ENCODE assay signal across 23 cellular contexts in the genomic region with DNA sequence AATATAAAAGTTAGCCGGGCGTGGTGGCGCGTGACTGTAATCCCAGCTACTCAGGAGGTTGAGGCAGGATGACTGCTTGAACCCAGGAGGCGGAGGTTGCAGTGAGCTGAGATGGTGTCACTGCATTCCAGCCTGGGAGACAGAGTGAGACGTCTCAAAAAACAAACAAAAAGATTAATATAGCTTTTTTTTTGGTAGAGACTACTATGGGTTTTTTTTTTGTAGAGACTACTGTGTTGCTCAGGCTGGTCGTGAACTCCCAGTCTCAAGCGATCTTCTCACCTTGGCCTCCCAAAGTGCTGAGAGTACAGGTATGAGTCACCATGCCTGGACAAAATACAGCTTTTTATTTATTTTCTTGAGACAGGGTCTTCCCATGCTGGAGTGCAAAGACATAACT. TPM values are rescaled to one million over a fixed set of nuclear protein-coding genes. Genes with fewer than 3 reads are reported as not detected.
DNase-seq lines count a peak whose midpoint lies in the region; ATAC-seq and TF ChIP-seq lines count a peak whose summit lies in the region.
"Had no signal": no experiment of that assay in that cellular context is flagged by ENCODE, and none has a peak within 500 bp of the region (broad histone marks: within the 10 kb centered on the region; RNA-seq: fewer than 3 reads in every experiment).

No MANE protein-coding gene starts in this region.

- no peak overlapping the region for H3K18ac ChIP-seq in mesenchymal stem cell (ENCODE audit: low read depth in 1 of 2, low read length in 2 of 2)

- 95% methylated on average over 6 of the region's 8 CpGs for WGBS in mesenchymal stem cell

- H3K4me2 ChIP-seq in mesenchymal stem cell (ENCODE audit: low read length, poor library complexity, severe bottlenecking) = no peak overlapping the region

- no peak overlapping the region for H3K4me3 ChIP-seq in GM06990 (replicated peaks; ENCODE audit: low read depth, low read length)
- no peak overlapping the region for H3K4me3 ChIP-seq in SJSA1
- H3K4me3 ChIP-seq in mesenchymal stem cell (ENCODE audit: insufficient read depth in 1 of 2, low read depth in 1 of 2, low read length in 2 of 2) = no peak overlapping the region
- H3K4me3 ChIP-seq: HAP-1, lower lobe of right lung, psoas muscle, suprapubic skin, vagina had no signal

- H2BK5ac ChIP-seq in mesenchymal stem cell (ENCODE audit: low read depth, low read length, poor library complexity, severe bottlenecking) = no peak overlapping the region

- no peak overlapping the region for H3K14ac ChIP-seq in mesenchymal stem cell (ENCODE audit: low read length in 2 of 2)

- H4K91ac ChIP-seq in mesenchymal stem cell (ENCODE audit: low read length) = no peak overlapping the region

- DNase-seq in GM06990 (ENCODE audit: extremely low read depth, insufficient read length) = peak; percentile 29
- DNase-seq in SJSA1 (ENCODE audit: low read depth in 1 of 2, low spot score in 2 of 2) = peak; percentile 47 to 57
- no peak for DNase-seq in mesenchymal stem cell
- no peak for DNase-seq in GM10266 (ENCODE audit: extremely low spot score)
- DNase-seq in dermis blood vessel endothelial cell = no peak
- DNase-seq in NCI-H226 = no peak
- DNase-seq: activated B cell treated with CpG ODN at 0.5 μM for 24 hours; activated T-cell treated with anti-CD3 and anti-CD28 coated beads, Interleukin-2, amount 50 U/mL, for 4 hours; aorta; CD4-positive, alpha-beta T cell; foreskin melanocyte; hypothalamus; lower lobe of right lung; NCI-H1092; NCI-H187 treated with DMSO at 0.1 percent for 48 hours; NCI-H82; psoas muscle; stimulated activated CD4-positive, alpha-beta T cell treated with anti-CD3 and anti-CD28 coated beads, Interleukin-1b, Interleukin-23, amount 100 ng/mL, for 48 hours had no signal

- peak; percentile 72 for ATAC-seq in GM19351 (IDR thresholded peaks at IDR 0.05; ENCODE audit: unreplicated experiment)
- ATAC-seq: activated naive CD4-positive, alpha-beta T cell treated with anti-CD3 and anti-CD28 coated beads, Interleukin-2, amount 50 U/mL, for 72 hours; activated T-cell treated with anti-CD3 and anti-CD28 coated beads, Interleukin-2, amount 50 U/mL, for 4 hours; lower lobe of right lung; psoas muscle had no signal

- TF ChIP-seq CTCF in GM06990 (IDR thresholded peaks at IDR 0.05; ENCODE audit: insufficient read depth, low read length, poor library complexity, severe bottlenecking) (no peak), GM10266 (IDR thresholded peaks at IDR 0.05; ENCODE audit: control insufficient read depth, insufficient read depth, low read depth, missing control alignments) (no peak)

- peaks cover 23% of the 10 kb centered on the region for H3K4me1 ChIP-seq in SJSA1 (replicated peaks)
- H3K4me1 ChIP-seq in mesenchymal stem cell (ENCODE audit: control insufficient read depth, insufficient read depth, low read depth, low read length) = peaks cover 2% of the 10 kb centered on the region

- no peak overlapping the region for H2BK12ac ChIP-seq in mesenchymal stem cell (ENCODE audit: low read length in 2 of 2)

- no peak overlapping the region for H3K23ac ChIP-seq in mesenchymal stem cell (ENCODE audit: low read length in 2 of 2)

- no peak overlapping the region for H2AFZ ChIP-seq in mesenchymal stem cell (ENCODE audit: low read depth, low read length)

- H3K27ac ChIP-seq in SJSA1 (0 out of 2 replicates have a peak overlapping the region, but pooled peaks have one; percentile 21), mesenchymal stem cell (ENCODE audit: low read length, poor library complexity, severe bottlenecking) (peak overlapping the region; percentile 59)
- H3K27ac ChIP-seq: lower lobe of right lung, psoas muscle, suprapubic skin, vagina had no signal

- no peak overlapping the region for H3K4ac ChIP-seq in mesenchymal stem cell (ENCODE audit: low read depth in 1 of 2, low read length in 2 of 2)

- no peak overlapping the region for H4K8ac ChIP-seq in mesenchymal stem cell (ENCODE audit: low read length)

- no peak overlapping the region for H2BK15ac ChIP-seq in mesenchymal stem cell (ENCODE audit: low read depth, poor library complexity, severe bottlenecking)

- H3K79me1 ChIP-seq in mesenchymal stem cell (replicated peaks; ENCODE audit: low read length, poor library complexity, severe bottlenecking) = peaks cover 15% of the 10 kb centered on the region

- no peak overlapping the region for H2AK5ac ChIP-seq in mesenchymal stem cell (ENCODE audit: low read length, severe bottlenecking)

- H3K27me3 ChIP-seq in GM06990 (replicated peaks; ENCODE audit: control insufficient read depth, insufficient read depth, low read length) (no peaks in the 10 kb centered on the region), SJSA1 (replicated peaks) (no peaks in the 10 kb centered on the region), mesenchymal stem cell (ENCODE audit: control insufficient read depth in 1 of 2, insufficient read depth in 1 of 2, low read length in 2 of 2) (no peaks in the 10 kb centered on the region)
- H3K27me3 ChIP-seq: suprapubic skin, vagina had no signal

- H2BK120ac ChIP-seq in mesenchymal stem cell (ENCODE audit: low read depth, low read length) = no peak overlapping the region

- H3K36me3 ChIP-seq in GM06990 (ENCODE audit: control insufficient read depth, insufficient read depth, low read length) (no peaks in the 10 kb centered on the region), SJSA1 (no peaks in the 10 kb centered on the region), mesenchymal stem cell (ENCODE audit: control insufficient read depth in 1 of 2, insufficient read depth in 2 of 2, low read depth in 1 of 2, low read length in 2 of 2) (peaks cover 0 to 4% of the 10 kb centered on the region in 2 experiments)
- H3K36me3 ChIP-seq: HAP-1, lower lobe of right lung, suprapubic skin, vagina had no signal

- no peak overlapping the region for H3K9ac ChIP-seq in mesenchymal stem cell (ENCODE audit: low read length)

- H3K9me3 ChIP-seq in SJSA1 (replicated peaks) (peaks cover 9% of the 10 kb centered on the region), mesenchymal stem cell (ENCODE audit: control insufficient read depth, low read length) (peaks cover 10% of the 10 kb centered on the region)
- H3K9me3 ChIP-seq: vagina had no signal

RNA-seq across cellular contexts. Expression of a gene that starts 20.2 kb away (rescaled TPM):
- total RNA-seq in SJSA1 (2014; rRNA removed; shearing (Covaris generic)) = 20.7 and 27.2 TPM in 2 replicates
- polyA plus RNA-seq in mesenchymal stem cell (2013, experiment 1 of 2) = 29.7 TPM
- 27.6 TPM for polyA plus RNA-seq in mesenchymal stem cell (2013, experiment 2 of 2)
- total RNA-seq in dermis blood vessel endothelial cell = 29.9 and 35.7 TPM in 2 replicates

RNA-seq across cellular contexts. Expression of a gene that starts 34.1 kb away (rescaled TPM):
- total RNA-seq in SJSA1 (2014; rRNA removed; shearing (Covaris generic)) = 10.0 and 15.2 TPM in 2 replicates
- polyA plus RNA-seq in mesenchymal stem cell (2013, experiment 1 of 2) = 20.7 TPM
- polyA plus RNA-seq in mesenchymal stem cell (2013, experiment 2 of 2) = 19.7 TPM
- 10.3 and 16.3 TPM in 2 replicates for total RNA-seq in dermis blood vessel endothelial cell

Comparison
In these comparisons a context has a peak if more than half of its experiments do, and no peak if none do; other contexts are left out.
1. DNase-seq: peak in GM06990 (single experiment) and SJSA1 (2 of 2); none in mesenchymal stem cell (single experiment), GM10266 (single experiment), dermis blood vessel endothelial cell (single experiment) and NCI-H226 (single experiment).